Comparison of ENCODE assay signal across 8 cellular contexts in genomic region chr10:63157845-63158624, GRCh38. TPM values are rescaled to one million over a fixed set of nuclear protein-coding genes. Genes with fewer than 3 reads are reported as not detected.
DNase-seq lines count a peak whose midpoint lies in the region; ATAC-seq and TF ChIP-seq lines count a peak whose summit lies in the region.

No MANE protein-coding gene starts in this region.

- peaks cover 42% of the 10 kb centered on the region for H3K36me3 ChIP-seq in neutrophil

- DNase-seq in DMS79 treated with DMSO at 0.1 percent for 48 hours (lab: John Stamatoyannopoulos, UW) (peak; percentile 15), GM20000 (ENCODE audit: low spot score) (peak; percentile 56), HS-27A (ENCODE audit: low read depth) (peak; percentile 41), NCI-H774 (lab: John Stamatoyannopoulos, UW) (peak; percentile 72), fibroblast of the aortic adventitia (ENCODE audit: low read depth) (peak; percentile 96)
- peak; percentile 26 for DNase-seq in activated CD8-positive, alpha-beta memory T cell treated with anti-CD3 and anti-CD28 coated beads, Interleukin-2, amount 50 U/mL, for 4 hours

- H3K4me3 ChIP-seq in fibroblast of the aortic adventitia (ENCODE audit: low read depth, low read length), result no peak overlapping the region
- no peak overlapping the region for H3K4me3 ChIP-seq in neutrophil (ENCODE audit: low read depth in 1 of 2, low read length in 1 of 2)

- TF ChIP-seq CTCF in GM20000 (IDR thresholded peaks at IDR 0.05; ENCODE audit: extremely low read depth, missing control alignments) (peak; percentile 48), fibroblast of the aortic adventitia (IDR thresholded peaks at IDR 0.05; ENCODE audit: insufficient read depth, low read length) (peak; percentile 70), neutrophil (IDR thresholded peaks at IDR 0.05) (peak; percentile 67)

- ATAC-seq in GM21367 (IDR thresholded peaks at IDR 0.05; ENCODE audit: unreplicated experiment), result no peak

- peaks cover 26% of the 10 kb centered on the region in 2 experiments for H3K4me1 ChIP-seq in neutrophil (ENCODE audit: control insufficient read depth in 1 of 2, insufficient read depth in 1 of 2, low read depth in 1 of 2, low read length in 1 of 2)

- no peaks in the 10 kb centered on the region for H3K9me3 ChIP-seq in neutrophil

- H3K27ac ChIP-seq in neutrophil, result peak overlapping the region; percentile 45

- H3K27me3 ChIP-seq in neutrophil, result no peaks in the 10 kb centered on the region

RNA-seq across cellular contexts. Expression of gene NRBF2, which starts 24.9 kb away (rescaled TPM):
- total RNA-seq in fibroblast of the aortic adventitia (ENCODE audit: low replicate concordance), result 16.6 and 26.6 TPM in 2 replicates

Comparison
In these comparisons a context has a peak if more than half of its experiments do, and no peak if none do; other contexts are left out.
1. DNase-seq: peak in every context shown above with its lines; median percentile 96 in fibroblast of the aortic adventitia; 72 in NCI-H774; 56 in GM20000; 41 in HS-27A; 26 in activated CD8-positive, alpha-beta memory T cell treated with anti-CD3 and anti-CD28 coated beads, Interleukin-2, amount 50 U/mL, for 4 hours; 15 in DMS79 treated with DMSO at 0.1 percent for 48 hours.